In genomic region chr5:114449836-114450515, GRCh38 we compare ENCODE assay signal across 9 cellular contexts.
DNase-seq lines count a peak whose midpoint lies in the region; ATAC-seq and TF ChIP-seq lines count a peak whose summit lies in the region.
"Had no signal": no experiment of that assay in that cellular context is flagged by ENCODE, and none has a peak within 500 bp of the region (broad histone marks: within the 10 kb centered on the region; RNA-seq: fewer than 3 reads in every experiment).

No MANE protein-coding gene starts in this region.

- TF ChIP-seq CTCF in WTC11 (IDR thresholded peaks at IDR 0.05) (peak; percentile 61), endodermal cell (conservative IDR thresholded peaks at IDR 0.05) (peak; percentile 90)

- H3K4me1 ChIP-seq in endodermal cell (ENCODE audit: control insufficient read depth, insufficient read depth, low read length): peaks cover 3% of the 10 kb centered on the region

- no peaks in the 10 kb centered on the region for H3K36me3 ChIP-seq in endodermal cell (ENCODE audit: control insufficient read depth, insufficient read depth, low read length)

- no peaks in the 10 kb centered on the region for H3K27me3 Mint-ChIP-seq in WTC11 (ENCODE audit: low read depth)
- H3K27me3 Mint-ChIP-seq in endodermal cell (ENCODE audit: insufficient read depth): no peaks in the 10 kb centered on the region

- CTCF ChIA-PET in WTC11 (lab: Charles Lee): interaction anchor here (0.5 to 5.0 kb wide), 40 partner anchors 8 to 786 kb away, joined by 3 to 156 read pairs (median 5); partner anchors contain the start of gene KCNN2

- H3K9me3 Mint-ChIP-seq in WTC11 (no peaks in the 10 kb centered on the region), endodermal cell (no peaks in the 10 kb centered on the region)
- H3K9me3 Mint-ChIP-seq: T-helper 1 cell treated with Interleukin-12 subunit alpha and Interleukin-12 subunit beta and Interleukin-4 antibody, amounts not matched to agents 30 μg/mL and 1 μg/mL, for 36 hours had no signal

- H3K9ac ChIP-seq in endodermal cell (ENCODE audit: extremely low read depth, low read length, poor library complexity, severe bottlenecking): no peak overlapping the region

- H3K27me3 ChIP-seq in endodermal cell (ENCODE audit: control insufficient read depth, insufficient read depth, low read length, poor library complexity, severe bottlenecking): no peaks in the 10 kb centered on the region

- H3K27ac Mint-ChIP-seq in WTC11 (no peak overlapping the region), endodermal cell (no peak overlapping the region)
- H3K27ac Mint-ChIP-seq: T-helper 1 cell treated with Interleukin-12 subunit alpha and Interleukin-12 subunit beta and Interleukin-4 antibody, amounts not matched to agents 30 μg/mL and 1 μg/mL, for 36 hours had no signal

- ATAC-seq in GM18502 (IDR thresholded peaks at IDR 0.05; ENCODE audit: poor library complexity, unreplicated experiment): peak; percentile 99
- peak; percentile 99 for ATAC-seq in HG02798 (IDR thresholded peaks at IDR 0.05; ENCODE audit: poor library complexity, unreplicated experiment)
- peak; percentile 93 for ATAC-seq in WTC11
- peak; percentile 97 for ATAC-seq in stimulated activated naive CD8-positive, alpha-beta T cell treated with anti-CD3 and anti-CD28 coated beads, Interleukin-15, Interleukin-2, amounts not matched to agents 100 U/mL and 50 U/mL, for 24 hours

- no peak overlapping the region for H3K4me3 ChIP-seq in endodermal cell (ENCODE audit: low read length)

- 18 to 40% methylated on average over 1 to 16 of the region's 16 CpGs for WGBS in endodermal cell (ENCODE audit: insufficient coverage in 1 of 2, insufficient read length in 1 of 2), 2 experiments

- no peak overlapping the region for H3K27ac ChIP-seq in endodermal cell (ENCODE audit: low read depth, low read length)

- peak overlapping the region; percentile 52 for H3K4me3 Mint-ChIP-seq in WTC11
- H3K4me3 Mint-ChIP-seq in endodermal cell: no peak overlapping the region
- H3K4me3 Mint-ChIP-seq: T-helper 1 cell treated with Interleukin-12 subunit alpha and Interleukin-12 subunit beta and Interleukin-4 antibody, amounts not matched to agents 30 μg/mL and 1 μg/mL, for 36 hours had no signal

- peak; percentile 33 to 44 for DNase-seq in AML-193 (lab: John Stamatoyannopoulos, UW)
- peak; percentile 40 for DNase-seq in NCI-H1105 (lab: John Stamatoyannopoulos, UW)
- DNase-seq in WTC11 (ENCODE audit: low spot score): peak; percentile 77
- peak; percentile 90 for DNase-seq in endodermal cell
- peak; percentile 74 for DNase-seq in middle frontal gyrus (ENCODE audit: extremely low spot score, low spot score)
- DNase-seq in stimulated activated naive CD8-positive, alpha-beta T cell treated with anti-CD3 and anti-CD28 coated beads, Interleukin-15, Interleukin-2, amounts not matched to agents 100 U/mL and 50 U/mL, for 24 hours: peak; percentile 59

- H3K36me3 Mint-ChIP-seq in WTC11: no peaks in the 10 kb centered on the region
- no peaks in the 10 kb centered on the region for H3K36me3 Mint-ChIP-seq in endodermal cell (ENCODE audit: low read depth)

- POLR2A ChIA-PET in WTC11 (lab: Charles Lee): interaction anchor here (0.7 to 1.0 kb wide), 3 partner anchors 90 to 651 kb away, joined by 3 to 5 read pairs (median 3); no protein-coding TSS in a partner anchor

- no peaks in the 10 kb centered on the region for H3K9me3 ChIP-seq in endodermal cell (ENCODE audit: control insufficient read depth, low read length)

- H3K4me1 Mint-ChIP-seq in WTC11 (peaks cover 54% of the 10 kb centered on the region), endodermal cell (peaks cover 28% of the 10 kb centered on the region)

TF ChIP-seq in WTC11, 78 proteins besides CTCF, POLR2A, EP300 and RAD21:
- TF ChIP-seq IRF2 (CRISPR knock-in tag; IDR thresholded peaks at IDR 0.05; ENCODE audit: borderline replicate concordance, low read depth) (no peak), NR3C1 (CRISPR knock-in tag; conservative IDR thresholded peaks at IDR 0.05; ENCODE audit: low read depth) (no peak), SP1 (CRISPR knock-in tag; conservative IDR thresholded peaks at IDR 0.05) (no peak), NFYB (CRISPR knock-in tag; conservative IDR thresholded peaks at IDR 0.05; ENCODE audit: low read depth) (no peak), PREB (CRISPR knock-in tag; IDR thresholded peaks at IDR 0.05; ENCODE audit: borderline replicate concordance) (no peak), HMGXB4 (CRISPR knock-in tag; IDR thresholded peaks at IDR 0.05) (0 out of 2 replicates have a peak, but pooled peaks have one; percentile 42), TCF7 (CRISPR knock-in tag; IDR thresholded peaks at IDR 0.05; ENCODE audit: low read depth) (no peak), USF1 (CRISPR knock-in tag; IDR thresholded peaks at IDR 0.05) (no peak)

Comparison
In these comparisons a context has a peak if more than half of its experiments do, and no peak if none do; other contexts are left out.
1. DNase-seq: peak in every context shown above with its lines; median percentile 90 in endodermal cell; 77 in WTC11; 74 in middle frontal gyrus; 59 in stimulated activated naive CD8-positive, alpha-beta T cell treated with anti-CD3 and anti-CD28 coated beads, Interleukin-15, Interleukin-2, amounts not matched to agents 100 U/mL and 50 U/mL, for 24 hours; 40 in NCI-H1105; 38 in AML-193.